ENCODE assay signal across 13 cellular contexts in the genomic region with DNA sequence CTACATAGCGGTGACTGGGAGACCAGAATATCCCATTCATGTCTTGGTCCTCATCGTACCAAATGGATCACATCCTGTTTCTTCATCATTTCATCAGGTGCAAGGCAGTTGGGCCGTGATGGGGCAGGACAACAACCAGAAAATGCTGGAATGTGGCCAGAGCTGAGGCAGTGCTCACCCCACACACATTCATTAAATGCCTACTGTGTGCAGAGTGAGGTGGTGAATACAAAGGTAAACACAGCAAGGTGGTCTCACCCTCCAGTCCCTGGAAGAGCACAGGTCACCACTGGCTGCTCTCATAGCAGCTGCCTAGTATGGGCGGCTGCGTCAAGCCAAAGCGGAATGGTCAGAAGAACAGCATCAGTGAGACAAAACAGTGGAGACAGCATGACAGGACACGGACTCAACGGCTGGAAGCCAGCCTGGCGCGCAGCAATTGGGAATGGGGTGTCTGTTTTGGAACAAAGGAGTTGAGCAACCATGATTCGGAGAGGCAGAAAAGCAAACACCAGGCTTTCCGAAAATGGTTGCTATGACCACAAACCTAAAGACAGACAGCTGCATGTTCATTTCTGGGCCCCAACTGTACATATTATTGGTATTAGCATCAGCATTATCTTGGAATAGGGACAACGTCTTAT. TPM values are rescaled to one million over a fixed set of nuclear protein-coding genes. Genes with fewer than 3 reads are reported as not detected.
DNase-seq lines count a peak whose midpoint lies in the region; ATAC-seq, FAIRE-seq and TF ChIP-seq lines count a peak whose summit lies in the region.
"Had no signal": no experiment of that assay in that cellular context is flagged by ENCODE, and none has a peak within 500 bp of the region (broad histone marks: within the 10 kb centered on the region; RNA-seq: fewer than 3 reads in every experiment).

No MANE protein-coding gene starts in this region.

- H3K27me3 Mint-ChIP-seq in astrocyte (ENCODE audit: low read depth, unreplicated experiment), result no peaks in the 10 kb centered on the region
- H3K27me3 Mint-ChIP-seq in T-helper 17 cell, result peaks cover 29% of the 10 kb centered on the region

- no peaks in the 10 kb centered on the region for H3K79me2 ChIP-seq in astrocyte (ENCODE audit: insufficient read depth, low read length)

- H3K27me3 ChIP-seq in astrocyte (ENCODE audit: insufficient read depth, low read length) (no peaks in the 10 kb centered on the region), liver (ENCODE audit: control insufficient read depth in 4 of 4, insufficient read depth in 4 of 4, low read length in 3 of 4) (no peaks in the 10 kb centered on the region)

- no peak for FAIRE-seq in astrocyte (lab: Jason Lieb, UNC)

- no peaks in the 10 kb centered on the region for H4K20me1 ChIP-seq in astrocyte (ENCODE audit: insufficient read depth, low read length)

- H3K36me3 ChIP-seq in astrocyte (ENCODE audit: insufficient read depth, low read length), result no peaks in the 10 kb centered on the region
- no peaks in the 10 kb centered on the region for H3K36me3 ChIP-seq in liver (ENCODE audit: control insufficient read depth in 4 of 4, insufficient read depth in 3 of 4, low read depth in 1 of 4, low read length in 3 of 4)

- no peaks in the 10 kb centered on the region for H3K36me3 Mint-ChIP-seq in astrocyte (ENCODE audit: low read depth, unreplicated experiment)
- no peaks in the 10 kb centered on the region for H3K36me3 Mint-ChIP-seq in T-helper 17 cell (ENCODE audit: low read depth)
- H3K36me3 Mint-ChIP-seq: naive B cell had no signal

- H3K27ac ChIP-seq in astrocyte (ENCODE audit: low read depth, low read length) (no peak overlapping the region), liver (ENCODE audit: low read depth in 1 of 2, low read length in 2 of 2) (peak overlapping the region; percentile 22 to 28)
- H3K27ac ChIP-seq: PC-9 had no signal

- peaks cover 4% of the 10 kb centered on the region for H3K4me1 ChIP-seq in astrocyte (ENCODE audit: insufficient read depth, low read length)
- peaks cover 3 to 12% (median 7%) of the 10 kb centered on the region in 4 donors for H3K4me1 ChIP-seq in liver (ENCODE audit: control insufficient read depth in 4 of 4, insufficient read depth in 4 of 4, low read length in 3 of 4)

- H3K4me3 Mint-ChIP-seq in astrocyte (ENCODE audit: unreplicated experiment) (no peak overlapping the region), T-helper 17 cell (no peak overlapping the region)
- H3K4me3 Mint-ChIP-seq: activated T-helper 1 cell treated with anti-CD3 and anti-CD28 coated beads, Interleukin-12 subunit alpha, Interleukin-12 subunit beta, Interleukin-2, Interleukin-4 antibody, amounts not matched to agents 30 ng/mL and 10 ng/mL and 1 ng/mL, durations not matched to agents 14 hours and 24 hours and 36 hours; naive B cell had no signal

- no peak for ATAC-seq in T-helper 17 cell

- H3K4me2 ChIP-seq in astrocyte (ENCODE audit: low read length), result no peak overlapping the region
- H3K4me2 ChIP-seq: PC-9 had no signal

- H3K9me3 Mint-ChIP-seq in astrocyte (ENCODE audit: unreplicated experiment), result no peaks in the 10 kb centered on the region
- H3K9me3 Mint-ChIP-seq: activated T-helper 1 cell treated with anti-CD3 and anti-CD28 coated beads, Interleukin-12 subunit alpha, Interleukin-12 subunit beta, Interleukin-2, Interleukin-4 antibody, amounts not matched to agents 30 ng/mL and 10 ng/mL and 1 ng/mL, durations not matched to agents 14 hours and 24 hours and 36 hours; naive B cell had no signal

- H3K4me1 Mint-ChIP-seq in astrocyte (ENCODE audit: low read depth, unreplicated experiment) (peaks cover 4% of the 10 kb centered on the region), T-helper 17 cell (peaks cover 3% of the 10 kb centered on the region)

- H3K9ac ChIP-seq in astrocyte (ENCODE audit: low read length), result no peak overlapping the region
- no peak overlapping the region for H3K9ac ChIP-seq in liver (ENCODE audit: low read depth in 1 of 2, low read length in 2 of 2)

- WGBS in liver, result 56% methylated on average over 13 of the region's 13 CpGs

- TF ChIP-seq RAD21 in liver (IDR thresholded peaks at IDR 0.05), result peak in 1 of 2 donors; percentile 58

- H3K4me3 ChIP-seq in astrocyte (ENCODE audit: insufficient read depth, low read depth, low read length) (no peak overlapping the region), liver (ENCODE audit: low read depth in 1 of 3, low read length in 3 of 3) (no peak overlapping the region)
- H3K4me3 ChIP-seq: PC-9 had no signal

- TF ChIP-seq CTCF in astrocyte (IDR thresholded peaks at IDR 0.05; ENCODE audit: insufficient read depth, low read depth, low read length), result no peak
- no peak for TF ChIP-seq CTCF in liver (IDR thresholded peaks at IDR 0.05; ENCODE audit: low read depth, low read length, missing input control)

- H2AFZ ChIP-seq in astrocyte (ENCODE audit: low read depth, low read length), result no peak overlapping the region
- H2AFZ ChIP-seq: PC-9 had no signal

- DNase-seq in AG08395 (ENCODE audit: low spot score) (peak; percentile 40), NCI-H146 (lab: John Stamatoyannopoulos, UW) (peak; percentile 75), astrocyte (ENCODE audit: low read depth) (no peak), T-helper 17 cell (no peak), anterior cingulate cortex (lab: John Stamatoyannopoulos, UW) (no peak), globus pallidus (ENCODE audit: low spot score) (no peak)
- DNase-seq in activated CD4-positive, CD25-positive, alpha-beta regulatory T cell (lab: John Stamatoyannopoulos, UW), result no peak
- DNase-seq: naive B cell, PC-9, substantia nigra had no signal

- H3K27ac Mint-ChIP-seq in astrocyte (ENCODE audit: unreplicated experiment) (peak overlapping the region; percentile 58), T-helper 17 cell (no peak overlapping the region)
- H3K27ac Mint-ChIP-seq: activated T-helper 1 cell treated with anti-CD3 and anti-CD28 coated beads, Interleukin-12 subunit alpha, Interleukin-12 subunit beta, Interleukin-2, Interleukin-4 antibody, amounts not matched to agents 30 ng/mL and 10 ng/mL and 1 ng/mL, durations not matched to agents 14 hours and 24 hours and 36 hours had no signal

- H3K9me3 ChIP-seq in astrocyte (ENCODE audit: insufficient read depth, low read depth, low read length) (no peaks in the 10 kb centered on the region), liver (ENCODE audit: control insufficient read depth in 4 of 4, low read length in 3 of 4) (no peaks in the 10 kb centered on the region), T-helper 17 cell (ENCODE audit: control insufficient read depth, low read length, poor library complexity, severe bottlenecking) (no peaks in the 10 kb centered on the region)

TF ChIP-seq in liver, 16 proteins besides CTCF, POLR2A, EP300 and RAD21 (continues in another document):
- TF ChIP-seq TAF1 (conservative IDR thresholded peaks at IDR 0.05) (no peak), EGR1 (IDR thresholded peaks at IDR 0.05; ENCODE audit: low read depth in 2 of 2) (no peak), YY1 (IDR thresholded peaks at IDR 0.05) (peak; percentile 82), RXRA (IDR thresholded peaks at IDR 0.05) (peak; percentile 1 to 45), NR2F2 (IDR thresholded peaks at IDR 0.05) (no peak), HNF4A (conservative IDR thresholded peaks at IDR 0.05) (peak; percentile 9 to 52), REST (IDR thresholded peaks at IDR 0.05) (no peak), FOXA1 (IDR thresholded peaks at IDR 0.05) (no peak), SP1 (IDR thresholded peaks at IDR 0.05) (peak; percentile 55), JUND (IDR thresholded peaks at IDR 0.05) (no peak), MAX (IDR thresholded peaks at IDR 0.05) (no peak)

RNA-seq across cellular contexts. Expression of gene ADAMTSL4, which starts 5.6 kb away (rescaled TPM):
- total RNA-seq in astrocyte, result 5.3 and 6.7 TPM in 2 replicates
- 10 to 100 TPM in 1 of 2 donors, 1 to 10 TPM in 1; 5.6 to 11.5 TPM for total RNA-seq in liver
- polyA plus RNA-seq in liver, result 10 to 100 TPM; 11.4 to 12.2 TPM
- total RNA-seq in T-helper 17 cell, result 1 to 10 TPM in 1 of 2 donors, under 1 TPM in 1; 0.39 to 1.6 TPM

RNA-seq across cellular contexts. Expression of gene FALEC, which starts 28.1 kb away (rescaled TPM):
- total RNA-seq in astrocyte, result 0.43 TPM in 1 of 2 replicates, not detected in the other
- not detected for total RNA-seq in liver
- polyA plus RNA-seq in liver, result not detected
- total RNA-seq in T-helper 17 cell, result 1 to 10 TPM in 1 of 2 donors, not detected in 1; 1.1 TPM
- total RNA-seq: activated T-helper 1 cell treated with anti-CD3 and anti-CD28 coated beads, Interleukin-12 subunit alpha, Interleukin-12 subunit beta, Interleukin-2, Interleukin-4 antibody, amounts not matched to agents 30 ng/mL and 10 ng/mL and 1 ng/mL, durations not matched to agents 14 hours and 24 hours and 36 hours; G401 had no signal

RNA-seq across cellular contexts. Expression of gene ECM1, which starts 35.7 kb away (rescaled TPM):
- total RNA-seq in astrocyte (26.0 and 27.4 TPM in 2 replicates), liver (1 to 10 TPM; 5.1 to 8.1 TPM), T-helper 17 cell (under 1 TPM; 0.25 to 0.70 TPM)
- 10 to 100 TPM; 17.0 to 22.5 TPM for polyA plus RNA-seq in liver

RNA-seq across cellular contexts. Expression of gene MCL1, which starts 35.8 kb away (rescaled TPM):
- 196 and 210 TPM in 2 replicates for total RNA-seq in astrocyte
- total RNA-seq in liver, result 100 to 1,000 TPM in 1 of 2 donors, 10 to 100 TPM in 1; 94.6 to 181 TPM
- 10 to 100 TPM; 23.4 to 65.4 TPM for polyA plus RNA-seq in liver
- total RNA-seq in T-helper 17 cell, result 1,000 to 10,000 TPM in 1 of 2 donors, 100 to 1,000 TPM in 1; 776 to 1,091 TPM

RNA-seq across cellular contexts. Expression of gene TARS2, which starts 56.4 kb away (rescaled TPM):
- total RNA-seq in astrocyte (15.5 and 15.7 TPM in 2 replicates), liver (10 to 100 TPM; 16.5 to 20.8 TPM), T-helper 17 cell (10 to 100 TPM; 28.5 to 32.9 TPM)
- 10 to 100 TPM; 10.9 to 20.7 TPM for polyA plus RNA-seq in liver

Comparison
In these comparisons a context has a peak if more than half of its experiments do, and no peak if none do; other contexts are left out.
1. DNase-seq: peak in AG08395 (single experiment) and NCI-H146 (single experiment); none in astrocyte (single experiment), activated CD4-positive, CD25-positive, alpha-beta regulatory T cell (0 of 4), T-helper 17 cell (0 of 3), anterior cingulate cortex (0 of 58) and globus pallidus (single experiment).